In genomic region chr3:160757624-160758106, GRCh38 we compare ENCODE assay signal across 9 cellular contexts. TPM values are rescaled to one million over a fixed set of nuclear protein-coding genes. Genes with fewer than 3 reads are reported as not detected.
A peak's percentile ranks its signal among the peaks of the same experiment; 100 is the strongest.
DNase-seq lines count a peak whose midpoint lies in the region; ATAC-seq and TF ChIP-seq lines count a peak whose summit lies in the region.
"Had no signal": no experiment of that assay in that cellular context is flagged by ENCODE, and none has a peak within 500 bp of the region (broad histone marks: within the 10 kb centered on the region; RNA-seq: fewer than 3 reads in every experiment).

No MANE protein-coding gene starts in this region.

- peak overlapping the region; percentile 77 for H3K4me2 ChIP-seq in Loucy (ENCODE audit: low read depth, low read length, poor library complexity, severe bottlenecking)

- no peak overlapping the region for H3K9ac ChIP-seq in Loucy (ENCODE audit: low read depth, low read length, poor library complexity, severe bottlenecking)

- no peaks in the 10 kb centered on the region for H3K9me3 ChIP-seq in CD4-positive, alpha-beta T cell (ENCODE audit: control insufficient read depth, low read length)
- no peaks in the 10 kb centered on the region for H3K9me3 ChIP-seq in Loucy (ENCODE audit: insufficient read depth, low read depth, low read length)

- no peak overlapping the region for H3K27ac Mint-ChIP-seq in CD4-positive, alpha-beta T cell
- H3K27ac Mint-ChIP-seq in endothelial cell (ENCODE audit: unreplicated experiment) (peak overlapping the region; percentile 50), neural crest cell (ENCODE audit: unreplicated experiment) (no peak overlapping the region)

- H3K9me2 ChIP-seq in Loucy (replicated peaks; ENCODE audit: low read depth, low read length): no peaks in the 10 kb centered on the region

- H3F3A ChIP-seq in Loucy (ENCODE audit: low read depth): no peaks in the 10 kb centered on the region

- peaks cover 42% of the 10 kb centered on the region for H3K4me1 Mint-ChIP-seq in CD4-positive, alpha-beta T cell (ENCODE audit: low read depth)
- H3K4me1 Mint-ChIP-seq in endothelial cell (ENCODE audit: unreplicated experiment) (peaks cover 24% of the 10 kb centered on the region), neural crest cell (peaks cover 47% of the 10 kb centered on the region)

- no peak overlapping the region for H3K27ac ChIP-seq in CD4-positive, alpha-beta T cell (ENCODE audit: low read depth, low read length)

- 0 out of 2 replicates have a peak, but pooled peaks cover 3% of the 10 kb centered on the region for H3K79me2 ChIP-seq in Loucy (ENCODE audit: insufficient read depth, low read length)

- H3K4me1 ChIP-seq in Loucy (ENCODE audit: insufficient read depth, low read length, poor library complexity, severe bottlenecking): peaks cover 17% of the 10 kb centered on the region

- POLR2A ChIA-PET in CD4-positive, alpha-beta T cell (lab: Charles Lee): interaction anchor here (0.7 kb wide), 1 partner anchor 307 kb away, joined by 3 read pairs; no protein-coding TSS in a partner anchor

- no peak overlapping the region for H2AFZ ChIP-seq in Loucy (ENCODE audit: low read length)

- CTCF ChIA-PET in CD4-positive, alpha-beta T cell (lab: Charles Lee): no interaction called here

- DNase-seq in CD4-positive, alpha-beta T cell: no peak
- DNase-seq in endothelial cell (ENCODE audit: low spot score) (no peak), neural crest cell (ENCODE audit: low read depth, low spot score) (no peak), NCI-H524 (lab: John Stamatoyannopoulos, UW) (no peak), NCI-H345 (lab: John Stamatoyannopoulos, UW) (no peak), Kasumi-1 (lab: John Stamatoyannopoulos, UW) (no peak)
- no peak for DNase-seq in stimulated activated CD4-positive, alpha-beta T cell treated with anti-CD3 and anti-CD28 coated beads, Interleukin-15, amount 100 ng/mL, for 24 hours
- DNase-seq: NCI-H510A had no signal

- H4K20me1 ChIP-seq in Loucy (ENCODE audit: insufficient read depth, low read length, poor library complexity, severe bottlenecking): no peaks in the 10 kb centered on the region

- no peak for TF ChIP-seq CTCF in CD4-positive, alpha-beta T cell (IDR thresholded peaks at IDR 0.05)
- TF ChIP-seq CTCF in Loucy (conservative IDR thresholded peaks at IDR 0.05; ENCODE audit: low read length) (no peak), endothelial cell (IDR thresholded peaks at IDR 0.05; ENCODE audit: unreplicated experiment) (no peak), neural crest cell (conservative IDR thresholded peaks at IDR 0.05) (no peak)

- intact Hi-C loops in CD4-positive, alpha-beta T cell (cut with DNase I, micrococcal nuclease): loop anchor here (2.0 to 5.0 kb wide), 5 partner anchors 193 to 465 kb away; partner anchors contain the start of genes KPNA4 (in 1 of the 2) and NMD3 (in 1 of the 2)

- H3K4me3 ChIP-seq in Loucy (ENCODE audit: low read length, poor library complexity, severe bottlenecking): peak overlapping the region; percentile 15

- peak overlapping the region; percentile 58 for H3K4me3 Mint-ChIP-seq in CD4-positive, alpha-beta T cell
- peak overlapping the region; percentile 96 for H3K4me3 Mint-ChIP-seq in endothelial cell (ENCODE audit: unreplicated experiment)
- peak overlapping the region; percentile 97 for H3K4me3 Mint-ChIP-seq in neural crest cell

- H3K27me3 ChIP-seq in CD4-positive, alpha-beta T cell (ENCODE audit: control insufficient read depth, insufficient read depth, low read length): peaks cover 7% of the 10 kb centered on the region
- no peaks in the 10 kb centered on the region for H3K27me3 ChIP-seq in Loucy (ENCODE audit: insufficient read depth, low read length, poor library complexity, severe bottlenecking)

- no peaks in the 10 kb centered on the region for H3K36me3 ChIP-seq in Loucy (ENCODE audit: insufficient read depth, low read length)

- no peaks in the 10 kb centered on the region for H3K9me3 Mint-ChIP-seq in CD4-positive, alpha-beta T cell
- H3K9me3 Mint-ChIP-seq in endothelial cell (ENCODE audit: unreplicated experiment) (no peaks in the 10 kb centered on the region), neural crest cell (no peaks in the 10 kb centered on the region)

- peaks cover 21% of the 10 kb centered on the region for H3K27me3 Mint-ChIP-seq in CD4-positive, alpha-beta T cell
- H3K27me3 Mint-ChIP-seq in endothelial cell (ENCODE audit: unreplicated experiment) (peaks cover 12% of the 10 kb centered on the region), neural crest cell (ENCODE audit: low read depth) (peaks cover 11% of the 10 kb centered on the region)

- peaks cover 4% of the 10 kb centered on the region for H3K36me3 Mint-ChIP-seq in CD4-positive, alpha-beta T cell (ENCODE audit: low read depth)
- H3K36me3 Mint-ChIP-seq in endothelial cell (ENCODE audit: low read depth, unreplicated experiment) (peaks cover 8% of the 10 kb centered on the region), neural crest cell (ENCODE audit: low read depth) (peaks cover 3% of the 10 kb centered on the region)

- no peak for ATAC-seq in CD4-positive, alpha-beta T cell (ENCODE audit: poor library complexity)

RNA-seq across cellular contexts. Expression of gene PPM1L, which starts 1.6 kb away (rescaled TPM):
- 1 to 10 TPM; 3.0 to 3.4 TPM for total RNA-seq in CD4-positive, alpha-beta T cell
- total RNA-seq in endothelial cell (ENCODE audit: unreplicated experiment) (12.2 TPM), neural crest cell (33.9 and 34.3 TPM in 2 replicates)
